ENCODE assay signal across 8 cellular contexts in genomic region chr16:88940196-88941050, GRCh38. TPM values are rescaled to one million over a fixed set of nuclear protein-coding genes. Genes with fewer than 3 reads are reported as not detected.
DNase-seq lines count a peak whose midpoint lies in the region; ATAC-seq and TF ChIP-seq lines count a peak whose summit lies in the region.

No MANE protein-coding gene starts in this region.

- H3K36me3 ChIP-seq in Peyer's patch, result no peaks in the 10 kb centered on the region
- H3K36me3 ChIP-seq in iPS-20b (ENCODE audit: insufficient read depth, low read depth, low read length), result no peaks in the 10 kb centered on the region
- no peaks in the 10 kb centered on the region for H3K36me3 ChIP-seq in stomach smooth muscle (ENCODE audit: control insufficient read depth in 2 of 2, insufficient read depth in 2 of 2, low read length in 2 of 2)

- H3K9me3 ChIP-seq in Peyer's patch (no peaks in the 10 kb centered on the region), iPS-20b (ENCODE audit: insufficient read depth, low read depth, low read length) (no peaks in the 10 kb centered on the region), stomach smooth muscle (ENCODE audit: control insufficient read depth in 2 of 2, low read length in 2 of 2) (no peaks in the 10 kb centered on the region)

- H3K27me3 ChIP-seq in Peyer's patch, result peaks cover 0 to 6% of the 10 kb centered on the region in 2 donors
- H3K27me3 ChIP-seq in iPS-20b (ENCODE audit: insufficient read depth, low read length), result peaks cover 48% of the 10 kb centered on the region
- peaks cover 20 to 26% of the 10 kb centered on the region in 2 donors for H3K27me3 ChIP-seq in stomach smooth muscle (ENCODE audit: control insufficient read depth in 1 of 2, insufficient read depth in 2 of 2, low read length in 2 of 2)

- peak overlapping the region; percentile 49 to 62 (median 56) for H3K4me3 ChIP-seq in Peyer's patch
- H3K4me3 ChIP-seq in iPS-20b (ENCODE audit: low read length), result peak overlapping the region; percentile 33; the same call in 1 of the 2 replicates
- peak overlapping the region; percentile 40 to 65 for H3K4me3 ChIP-seq in stomach smooth muscle (ENCODE audit: low read length in 2 of 2)

- H3K9ac ChIP-seq in iPS-20b (ENCODE audit: low read depth, low read length), result no peak overlapping the region
- H3K9ac ChIP-seq in stomach smooth muscle (ENCODE audit: low read length in 2 of 2), result no peak overlapping the region

- peak overlapping the region; percentile 50 to 80 (median 63) for H3K27ac ChIP-seq in Peyer's patch
- no peak overlapping the region for H3K27ac ChIP-seq in iPS-20b (ENCODE audit: low read length)
- H3K27ac ChIP-seq in stomach smooth muscle (ENCODE audit: low read length), result no peak overlapping the region

- H3K4me1 ChIP-seq in Peyer's patch (peaks cover 0 to 55% (median 39%) of the 10 kb centered on the region in 4 donors), iPS-20b (ENCODE audit: insufficient read depth, low read length) (no peaks in the 10 kb centered on the region), stomach smooth muscle (ENCODE audit: control insufficient read depth, insufficient read depth, low read length) (peaks cover 33% of the 10 kb centered on the region)

- ATAC-seq in GM19467 (IDR thresholded peaks at IDR 0.05; ENCODE audit: unreplicated experiment) (no peak), HG02798 (IDR thresholded peaks at IDR 0.05; ENCODE audit: poor library complexity, unreplicated experiment) (no peak), HG03378 (IDR thresholded peaks at IDR 0.05; ENCODE audit: unreplicated experiment) (no peak)

- DNase-seq in NCI-H2107 treated with DMSO at 0.1 percent for 48 hours (lab: John Stamatoyannopoulos, UW; ENCODE audit: unreplicated experiment), result peak; percentile 26
- DNase-seq in NCI-H2107 (lab: John Stamatoyannopoulos, UW), result no peak
- no peak for DNase-seq in Peyer's patch

- no peak for TF ChIP-seq POLR2A in Peyer's patch (IDR thresholded peaks at IDR 0.05)

- no peak for TF ChIP-seq CTCF in Peyer's patch (IDR thresholded peaks at IDR 0.05)

RNA-seq across cellular contexts. Expression of gene CBFA2T3, which starts 36.6 kb away (rescaled TPM):
- total RNA-seq in Peyer's patch, result 10 to 100 TPM in 1 of 4 donors, 1 to 10 TPM in 3; 3.5 to 35.5 (median 6.8) TPM

Comparison
In these comparisons a context has a peak if more than half of its experiments do, and no peak if none do; other contexts are left out.
1. H3K27ac ChIP-seq: peak in Peyer's patch (4 of 4); none in iPS-20b (single experiment) and stomach smooth muscle (single experiment).
2. Peak in every context shown above with its lines, with median percentiles within 50 percentile points of each other: H3K4me3 ChIP-seq.